In the genomic region with DNA sequence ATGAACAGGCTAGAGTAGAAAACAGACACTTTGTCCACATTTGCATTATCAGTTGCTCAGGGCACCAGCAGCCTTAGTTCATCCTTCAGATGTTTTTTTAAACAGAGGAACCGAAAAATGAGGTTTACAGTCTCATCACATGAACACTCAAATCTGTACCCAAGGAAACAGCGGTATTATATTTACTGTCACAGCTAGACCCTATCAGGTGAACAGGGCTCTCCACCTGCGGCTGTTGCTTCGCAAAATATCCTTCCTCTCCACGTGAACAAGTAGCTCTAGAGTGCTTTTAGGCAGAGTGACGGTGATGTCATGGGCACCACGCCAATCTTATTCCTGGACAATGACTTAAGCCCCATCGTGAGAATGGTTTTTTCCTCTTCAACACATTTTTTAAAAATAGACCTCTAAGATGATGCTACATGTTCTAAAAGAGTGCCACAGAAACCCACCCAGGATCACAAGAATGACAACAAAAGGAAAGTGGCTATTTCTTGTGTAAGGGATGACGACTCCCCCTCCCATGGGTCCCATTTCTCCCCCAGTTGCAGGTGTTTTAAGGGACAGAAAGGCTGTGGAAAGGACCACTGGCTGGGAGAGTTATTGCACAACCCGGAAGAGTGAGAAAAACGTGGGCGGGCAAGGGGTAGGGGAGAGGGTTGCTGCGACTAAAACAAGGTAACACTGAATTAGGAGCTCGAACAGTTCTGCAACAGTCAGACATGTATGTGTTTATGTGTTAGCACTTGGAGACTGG, we compare ENCODE assay signal across 8 cellular contexts.
DNase-seq lines count a peak whose midpoint lies in the region; ATAC-seq and TF ChIP-seq lines count a peak whose summit lies in the region.

No MANE protein-coding gene starts in this region.

- TF ChIP-seq EP300 in gastroesophageal sphincter (IDR thresholded peaks at IDR 0.05) = no peak

- intact Hi-C loops in activated T-helper 2 cell treated with anti-CD3 and anti-CD28 coated beads, Interferon-gamma antibody, Interleukin-2, Interleukin-4, amounts not matched to agents 10 μg/mL and 5 μg/mL and 100 μg/mL, durations not matched to agents 14 hours and 24 hours and 36 hours (cut with micrococcal nuclease) = no loop called here
- intact Hi-C loops in vagina (cut with DNase I) = no loop called here

- no peaks in the 10 kb centered on the region for H3K9me3 ChIP-seq in gastroesophageal sphincter
- H3K9me3 ChIP-seq in vagina = no peaks in the 10 kb centered on the region

- DNase-seq in NCI-H2029 treated with DMSO at 0.1 percent for 48 hours (lab: John Stamatoyannopoulos, UW) = peak; percentile 80
- DNase-seq in NOMO-1 treated with DMSO at 0.1 percent for 48 hours (lab: John Stamatoyannopoulos, UW; ENCODE audit: unreplicated experiment) = no peak
- DNase-seq in activated T-helper 2 cell treated with anti-CD3 and anti-CD28 coated beads, Interferon-gamma antibody, Interleukin-2, Interleukin-4, amounts not matched to agents 10 μg/mL and 5 μg/mL and 100 μg/mL, durations not matched to agents 14 hours and 24 hours and 36 hours (ENCODE audit: low spot score) = no peak
- no peak for DNase-seq in RWPE1 (ENCODE audit: low spot score)
- DNase-seq in vagina (ENCODE audit: extremely low spot score in 2 of 2) = no peak

- WGBS in gastroesophageal sphincter (ENCODE audit: low coverage in 1 of 2), 2 donors = 37 to 48% methylated on average over 10 to 14 of the region's 14 CpGs

- H3K27ac ChIP-seq in gastroesophageal sphincter = peak overlapping the region in 3 of 4 donors; percentile 7 to 42 (median 31)
- no peak overlapping the region; the same call in 1 of the 2 replicates for H3K27ac ChIP-seq in RWPE1
- H3K27ac ChIP-seq in vagina = no peak overlapping the region

- H3K27me3 Mint-ChIP-seq in activated T-helper 2 cell treated with anti-CD3 and anti-CD28 coated beads, Interferon-gamma antibody, Interleukin-2, Interleukin-4, amounts not matched to agents 10 μg/mL and 5 μg/mL and 100 μg/mL, durations not matched to agents 14 hours and 24 hours and 36 hours (ENCODE audit: low read depth) = no peaks in the 10 kb centered on the region

- peaks cover 7% of the 10 kb centered on the region for H3K4me1 Mint-ChIP-seq in activated T-helper 2 cell treated with anti-CD3 and anti-CD28 coated beads, Interferon-gamma antibody, Interleukin-2, Interleukin-4, amounts not matched to agents 10 μg/mL and 5 μg/mL and 100 μg/mL, durations not matched to agents 14 hours and 24 hours and 36 hours (ENCODE audit: low read depth)

- CTCF ChIA-PET in RWPE1 (lab: Yijun Ruan, JAX) = no interaction called here

- POLR2A ChIA-PET in RWPE1 (lab: Yijun Ruan, JAX; ENCODE audit: low non-redundant PET) = no interaction called here

- peaks cover 2% of the 10 kb centered on the region for H3K36me3 Mint-ChIP-seq in activated T-helper 2 cell treated with anti-CD3 and anti-CD28 coated beads, Interferon-gamma antibody, Interleukin-2, Interleukin-4, amounts not matched to agents 10 μg/mL and 5 μg/mL and 100 μg/mL, durations not matched to agents 14 hours and 24 hours and 36 hours (ENCODE audit: low read depth)

- no peak overlapping the region for H3K27ac Mint-ChIP-seq in activated T-helper 2 cell treated with anti-CD3 and anti-CD28 coated beads, Interferon-gamma antibody, Interleukin-2, Interleukin-4, amounts not matched to agents 10 μg/mL and 5 μg/mL and 100 μg/mL, durations not matched to agents 14 hours and 24 hours and 36 hours

- H3K9me3 Mint-ChIP-seq in activated T-helper 2 cell treated with anti-CD3 and anti-CD28 coated beads, Interferon-gamma antibody, Interleukin-2, Interleukin-4, amounts not matched to agents 10 μg/mL and 5 μg/mL and 100 μg/mL, durations not matched to agents 14 hours and 24 hours and 36 hours = no peaks in the 10 kb centered on the region

- H3K4me1 ChIP-seq in gastroesophageal sphincter = peaks cover 0 to 37% (median 0%) of the 10 kb centered on the region in 3 donors
- peaks cover 8% of the 10 kb centered on the region for H3K4me1 ChIP-seq in vagina

- H3K4me3 Mint-ChIP-seq in activated T-helper 2 cell treated with anti-CD3 and anti-CD28 coated beads, Interferon-gamma antibody, Interleukin-2, Interleukin-4, amounts not matched to agents 10 μg/mL and 5 μg/mL and 100 μg/mL, durations not matched to agents 14 hours and 24 hours and 36 hours (ENCODE audit: low read depth) = no peak overlapping the region

- ATAC-seq in HG02763 (IDR thresholded peaks at IDR 0.05; ENCODE audit: unreplicated experiment) (peak; percentile 78), gastroesophageal sphincter (no peak)

- TF ChIP-seq CTCF in gastroesophageal sphincter (IDR thresholded peaks at IDR 0.05) (no peak), RWPE1 (conservative IDR thresholded peaks at IDR 0.05; ENCODE audit: low read depth) (no peak), vagina (IDR thresholded peaks at IDR 0.05) (no peak)

- H3K4me3 ChIP-seq in gastroesophageal sphincter = no peak overlapping the region
- H3K4me3 ChIP-seq in vagina = no peak overlapping the region

- H3K27me3 ChIP-seq in gastroesophageal sphincter = no peaks in the 10 kb centered on the region
- no peaks in the 10 kb centered on the region for H3K27me3 ChIP-seq in vagina

- TF ChIP-seq POLR2A in GM18526 (IDR thresholded peaks at IDR 0.05; ENCODE audit: extremely low read depth, insufficient read length) = peak; percentile 26
- TF ChIP-seq POLR2A in gastroesophageal sphincter (IDR thresholded peaks at IDR 0.05) = no peak
- TF ChIP-seq POLR2A in vagina (IDR thresholded peaks at IDR 0.05) = no peak

- peaks cover 0 to 13% of the 10 kb centered on the region in 2 donors for H3K36me3 ChIP-seq in gastroesophageal sphincter
- H3K36me3 ChIP-seq in vagina = no peaks in the 10 kb centered on the region

Comparison
In these comparisons a context has a peak if more than half of its experiments do, and no peak if none do; other contexts are left out.
1. H3K27ac ChIP-seq: peak in gastroesophageal sphincter (3 of 4); none in RWPE1 (single experiment) and vagina (single experiment).